Comparison of ENCODE assay signal across 8 cellular contexts in genomic region chr1:144551543-144552424, GRCh38. TPM values are rescaled to one million over a fixed set of nuclear protein-coding genes. Genes with fewer than 3 reads are reported as not detected.
DNase-seq lines count a peak whose midpoint lies in the region; ATAC-seq and TF ChIP-seq lines count a peak whose summit lies in the region.

No MANE protein-coding gene starts in this region.

- no peak for TF ChIP-seq CTCF in AG04450 (IDR thresholded peaks at IDR 0.05; ENCODE audit: low read depth, low read length)
- TF ChIP-seq CTCF in thyroid gland (IDR thresholded peaks at IDR 0.05): no peak

- intact Hi-C loops in thyroid gland (cut with DNase I): no loop called here

- DNase-seq in AG04450 (ENCODE audit: low read depth, low spot score) (peak; percentile 75), SHP77 treated with DMSO at 0.1 percent for 48 hours (lab: John Stamatoyannopoulos, UW) (peak; percentile 100), globus pallidus (ENCODE audit: low spot score) (peak; percentile 95), occipital lobe (lab: John Stamatoyannopoulos, UW) (peak; percentile 90), thyroid gland (peak; percentile 33 to 83)

- TF ChIP-seq POLR2A in thyroid gland (IDR thresholded peaks at IDR 0.05): peak; percentile 46 to 77

- H3K36me3 Mint-ChIP-seq in activated naive CD4-positive, alpha-beta T cell treated with anti-CD3 and anti-CD28 coated beads, Interleukin-2, amount 50 U/mL, for 24 hours: no peaks in the 10 kb centered on the region

- CTCF ChIA-PET in AG04450 (lab: Charles Lee): no interaction called here

- peak overlapping the region; percentile 98 for H3K27ac Mint-ChIP-seq in activated naive CD4-positive, alpha-beta T cell treated with anti-CD3 and anti-CD28 coated beads, Interleukin-2, amount 50 U/mL, for 24 hours

- H3K9me3 Mint-ChIP-seq in activated naive CD4-positive, alpha-beta T cell treated with anti-CD3 and anti-CD28 coated beads, Interleukin-2, amount 50 U/mL, for 24 hours: no peaks in the 10 kb centered on the region

- H3K9me3 ChIP-seq in AG04450 (ENCODE audit: control insufficient read depth, insufficient read depth, low read length) (no peaks in the 10 kb centered on the region), thyroid gland (no peaks in the 10 kb centered on the region)

- H3K4me3 Mint-ChIP-seq in activated naive CD4-positive, alpha-beta T cell treated with anti-CD3 and anti-CD28 coated beads, Interleukin-2, amount 50 U/mL, for 24 hours: peak overlapping the region; percentile 92

- POLR2A ChIA-PET in AG04450 (lab: Yijun Ruan, JAX): interaction anchor here (1.8 to 2.1 kb wide), 3 partner anchors 8 to 729 kb away, joined by 6 to 11 read pairs (median 7); no protein-coding TSS in a partner anchor

- ATAC-seq in GM19043 (IDR thresholded peaks at IDR 0.05; ENCODE audit: low read depth, unreplicated experiment) (peak; percentile 62), HG03571 (IDR thresholded peaks at IDR 0.05; ENCODE audit: unreplicated experiment) (peak; percentile 69)

- H3K27ac ChIP-seq in AG04450 (ENCODE audit: low read depth, low read length) (peak overlapping the region; percentile 91), thyroid gland (peak overlapping the region; percentile 55 to 94 (median 88))

- no peaks in the 10 kb centered on the region for H3K27me3 ChIP-seq in AG04450 (ENCODE audit: control insufficient read depth, insufficient read depth, low read length)
- no peaks in the 10 kb centered on the region for H3K27me3 ChIP-seq in thyroid gland

- peaks cover 0 to 10% of the 10 kb centered on the region in 2 donors for H3K4me1 ChIP-seq in thyroid gland

- peaks cover 25% of the 10 kb centered on the region for H3K4me1 Mint-ChIP-seq in activated naive CD4-positive, alpha-beta T cell treated with anti-CD3 and anti-CD28 coated beads, Interleukin-2, amount 50 U/mL, for 24 hours

- H3K4me3 ChIP-seq in AG04450 (ENCODE audit: low read depth, low read length) (peak overlapping the region; percentile 62), thyroid gland (replicated peaks in 1 of 3) (peak overlapping the region in 2 of 3 donors; percentile 6 to 30)

- H3K36me3 ChIP-seq in thyroid gland: no peaks in the 10 kb centered on the region

- no peaks in the 10 kb centered on the region for H3K27me3 Mint-ChIP-seq in activated naive CD4-positive, alpha-beta T cell treated with anti-CD3 and anti-CD28 coated beads, Interleukin-2, amount 50 U/mL, for 24 hours

- WGBS in thyroid gland, 2 donors: 1 to 2% methylated on average over 45 to 48 of the region's 48 CpGs

RNA-seq across cellular contexts. Expression of gene PPIAL4F, which starts 40.9 kb away (rescaled TPM):
- not detected in 2 replicates for polyA plus RNA-seq in AG04450 (2011; rRNA removed)
- not detected in 2 replicates for polyA minus RNA-seq in AG04450 (2011; rRNA and poly(A)+ RNA removed)
- total RNA-seq in occipital lobe: not detected
- not detected for total RNA-seq in thyroid gland

Comparison
In these comparisons a context has a peak if more than half of its experiments do, and no peak if none do; other contexts are left out.
1. Peak in every context shown above with its lines: DNase-seq, ATAC-seq, H3K4me3 ChIP-seq and H3K27ac ChIP-seq.